Comparison of ENCODE assay signal across 25 cellular contexts in the genomic region with DNA sequence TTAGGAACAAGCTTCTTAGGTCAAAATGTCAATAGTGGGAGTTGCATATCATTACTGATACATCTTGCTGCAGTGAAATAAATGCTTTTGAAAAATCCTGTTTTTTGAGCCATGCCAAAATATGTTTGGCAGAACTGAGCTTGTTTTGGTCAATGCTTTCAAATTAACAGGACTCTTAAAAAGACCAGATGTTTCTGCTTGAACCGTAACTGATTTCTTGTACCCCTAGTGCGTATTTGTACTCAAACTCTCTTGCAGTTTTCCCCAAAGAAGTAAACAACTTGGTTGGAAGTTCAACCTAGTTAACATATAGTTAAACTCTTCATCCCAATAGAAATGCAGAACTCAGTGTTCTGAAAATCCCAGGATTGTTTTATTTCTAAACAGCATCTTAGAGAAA. TPM values are rescaled to one million over a fixed set of nuclear protein-coding genes. Genes with fewer than 3 reads are reported as not detected.
DNase-seq lines count a peak whose midpoint lies in the region; ATAC-seq and TF ChIP-seq lines count a peak whose summit lies in the region.
"Had no signal": no experiment of that assay in that cellular context is flagged by ENCODE, and none has a peak within 500 bp of the region (broad histone marks: within the 10 kb centered on the region; RNA-seq: fewer than 3 reads in every experiment).

No MANE protein-coding gene starts in this region.

- H3K4me3 ChIP-seq in right cardiac atrium (ENCODE audit: low read length) (peak overlapping the region; percentile 8), left ventricle myocardium inferior (no peak overlapping the region), Peyer's patch (no peak overlapping the region)
- H3K4me3 ChIP-seq: BLaER1, coronary artery, K562, prostate gland, thyroid gland had no signal

- no peaks in the 10 kb centered on the region for H3K9me3 ChIP-seq in right cardiac atrium (ENCODE audit: control insufficient read depth, low read length)
- H3K9me3 ChIP-seq in left ventricle myocardium inferior (replicated peaks) = no peaks in the 10 kb centered on the region
- H3K9me3 ChIP-seq in Peyer's patch = no peaks in the 10 kb centered on the region
- H3K9me3 ChIP-seq: Caco-2, heart right ventricle, prostate gland, thyroid gland had no signal

- WGBS in right cardiac atrium = 69% methylated on average over 2 of the region's 2 CpGs

- H3K27ac Mint-ChIP-seq in brain = no peak overlapping the region
- H3K27ac Mint-ChIP-seq in nephron = peak overlapping the region; percentile 81 to 92 (median 91)
- H3K27ac Mint-ChIP-seq: activated B cell treated with CpG ODN at 0.5 μM for 24 hours; activated CD4-positive, alpha-beta memory T cell treated with anti-CD3 and anti-CD28 coated beads for 36 hours; activated naive CD8-positive, alpha-beta T cell treated with anti-CD3 and anti-CD28 coated beads, Interleukin-2, amount 50 U/mL, for 24 hours; immature natural killer cell had no signal

- no peaks in the 10 kb centered on the region for H3K27me3 ChIP-seq in right cardiac atrium (ENCODE audit: control insufficient read depth, insufficient read depth)
- H3K27me3 ChIP-seq in left ventricle myocardium inferior (ENCODE audit: low read depth) = peaks cover 100% of the 10 kb centered on the region
- H3K27me3 ChIP-seq in Peyer's patch = peaks cover 0 to 24% of the 10 kb centered on the region in 2 donors

- intact Hi-C loops in right cardiac atrium (cut with DNase I) = no loop called here
- intact Hi-C loops in left ventricle myocardium inferior (cut with micrococcal nuclease) = no loop called here

- H3K36me3 ChIP-seq in left ventricle myocardium inferior = no peaks in the 10 kb centered on the region
- no peaks in the 10 kb centered on the region for H3K36me3 ChIP-seq in Peyer's patch
- H3K36me3 ChIP-seq: BLaER1, heart right ventricle, prostate gland, thyroid gland had no signal

- DNase-seq in right cardiac atrium (no peak), left ventricle myocardium inferior (no peak), Peyer's patch (no peak), NCI-H748 (lab: John Stamatoyannopoulos, UW; ENCODE audit: unreplicated experiment) (no peak), OCI-M1 (lab: John Stamatoyannopoulos, UW) (no peak)
- DNase-seq: activated B cell treated with CpG ODN at 0.5 μM for 24 hours; activated CD4-positive, alpha-beta memory T cell treated with anti-CD3 and anti-CD28 coated beads for 36 hours; activated effector memory CD4-positive, alpha-beta T cell treated with anti-CD3 and anti-CD28 coated beads, Interleukin-2, amount 50 U/mL, for 16 hours; activated naive CD8-positive, alpha-beta T cell treated with anti-CD3 and anti-CD28 coated beads, Interleukin-2, amount 50 U/mL, for 24 hours; Caco-2; heart right ventricle; immature natural killer cell; left ventricle myocardium superior; NCI-H1694; small intestine; stimulated activated naive CD4-positive, alpha-beta T cell treated with Interleukin-2 at 50 U/mL for 16 hours; T1000; thyroid gland had no signal

- H3K4me3 Mint-ChIP-seq in brain (peak overlapping the region in 3 of 5 experiments; percentile 55 to 79 (median 58)), nephron (peak overlapping the region; percentile 87 to 99 (median 88))
- H3K4me3 Mint-ChIP-seq: activated B cell treated with CpG ODN at 0.5 μM for 24 hours; activated CD4-positive, alpha-beta memory T cell treated with anti-CD3 and anti-CD28 coated beads for 36 hours; activated naive CD8-positive, alpha-beta T cell treated with anti-CD3 and anti-CD28 coated beads, Interleukin-2, amount 50 U/mL, for 24 hours; immature natural killer cell had no signal

- H3K27ac ChIP-seq in right cardiac atrium (ENCODE audit: low read length) (no peak overlapping the region), left ventricle myocardium inferior (replicated peaks) (no peak overlapping the region), Peyer's patch (no peak overlapping the region)
- H3K27ac ChIP-seq: BLaER1, coronary artery, heart right ventricle, prostate gland, thyroid gland had no signal

- H3K4me1 Mint-ChIP-seq in brain (peaks cover 26% of the 10 kb centered on the region), nephron (peaks cover 27% of the 10 kb centered on the region)
- H3K4me1 Mint-ChIP-seq: immature natural killer cell had no signal

- no peaks in the 10 kb centered on the region for H3K36me3 Mint-ChIP-seq in brain
- no peaks in the 10 kb centered on the region for H3K36me3 Mint-ChIP-seq in nephron (ENCODE audit: low read depth)
- H3K36me3 Mint-ChIP-seq: activated CD4-positive, alpha-beta memory T cell treated with anti-CD3 and anti-CD28 coated beads for 36 hours had no signal

- TF ChIP-seq POLR2A in Peyer's patch (IDR thresholded peaks at IDR 0.05) = no peak

- H3K9me3 Mint-ChIP-seq in brain (peaks cover 0 to 3% (median 0%) of the 10 kb centered on the region in 5 experiments), nephron (no peaks in the 10 kb centered on the region)
- H3K9me3 Mint-ChIP-seq: activated B cell treated with CpG ODN at 0.5 μM for 24 hours; activated CD4-positive, alpha-beta memory T cell treated with anti-CD3 and anti-CD28 coated beads for 36 hours; activated naive CD8-positive, alpha-beta T cell treated with anti-CD3 and anti-CD28 coated beads, Interleukin-2, amount 50 U/mL, for 24 hours had no signal

- no peak for ATAC-seq in right cardiac atrium
- ATAC-seq in GM18517 (IDR thresholded peaks at IDR 0.05; ENCODE audit: unreplicated experiment) = no peak
- ATAC-seq: activated naive CD8-positive, alpha-beta T cell treated with anti-CD3 and anti-CD28 coated beads, Interleukin-2, amount 50 U/mL, for 24 hours; K562; left ventricle myocardium superior had no signal

- H3K27me3 Mint-ChIP-seq in brain (peaks cover 52% of the 10 kb centered on the region), nephron (ENCODE audit: low read depth) (peaks cover 40% of the 10 kb centered on the region)

- H3K4me1 ChIP-seq in right cardiac atrium (ENCODE audit: control insufficient read depth, insufficient read depth, low read length) (peaks cover 2% of the 10 kb centered on the region), left ventricle myocardium inferior (peaks cover 27% of the 10 kb centered on the region), Peyer's patch (peaks cover 0 to 21% (median 0%) of the 10 kb centered on the region in 4 donors)
- H3K4me1 ChIP-seq: BLaER1, Caco-2, prostate gland had no signal

- no peak for TF ChIP-seq CTCF in left ventricle myocardium inferior (IDR thresholded peaks at IDR 0.05; ENCODE audit: borderline replicate concordance)
- no peak for TF ChIP-seq CTCF in brain (conservative IDR thresholded peaks at IDR 0.05)
- no peak for TF ChIP-seq CTCF in nephron (IDR thresholded peaks at IDR 0.05; ENCODE audit: unreplicated experiment in 3 of 3)
- no peak for TF ChIP-seq CTCF in Peyer's patch (IDR thresholded peaks at IDR 0.05)

RNA-seq across cellular contexts. Expression of a gene that starts 3.4 kb away (rescaled TPM):
- total RNA-seq in right cardiac atrium (1 to 10 TPM; 3.5 to 7.0 (median 4.2) TPM), left ventricle myocardium inferior (0.96 TPM), Peyer's patch (10 to 100 TPM in 3 of 4 donors, 1 to 10 TPM in 1; 3.3 to 23.8 (median 15.2) TPM)
- polyA plus RNA-seq in right cardiac atrium (0.57 TPM), brain (ENCODE audit: insufficient read depth, low read depth, low replicate concordance) (0.29 TPM)
- total RNA-seq: activated B cell treated with CpG ODN at 0.5 μM for 24 hours; activated CD4-positive, alpha-beta memory T cell treated with anti-CD3 and anti-CD28 coated beads for 36 hours; Caco-2 had no signal
- polyA plus RNA-seq: immature natural killer cell had no signal

Comparison
In these comparisons a context has a peak if more than half of its experiments do, and no peak if none do; other contexts are left out.
1. H3K27ac Mint-ChIP-seq: peak in nephron (3 of 3); none in brain (0 of 5).